1 cellular context compared by ENCODE assay signal in the genomic region with DNA sequence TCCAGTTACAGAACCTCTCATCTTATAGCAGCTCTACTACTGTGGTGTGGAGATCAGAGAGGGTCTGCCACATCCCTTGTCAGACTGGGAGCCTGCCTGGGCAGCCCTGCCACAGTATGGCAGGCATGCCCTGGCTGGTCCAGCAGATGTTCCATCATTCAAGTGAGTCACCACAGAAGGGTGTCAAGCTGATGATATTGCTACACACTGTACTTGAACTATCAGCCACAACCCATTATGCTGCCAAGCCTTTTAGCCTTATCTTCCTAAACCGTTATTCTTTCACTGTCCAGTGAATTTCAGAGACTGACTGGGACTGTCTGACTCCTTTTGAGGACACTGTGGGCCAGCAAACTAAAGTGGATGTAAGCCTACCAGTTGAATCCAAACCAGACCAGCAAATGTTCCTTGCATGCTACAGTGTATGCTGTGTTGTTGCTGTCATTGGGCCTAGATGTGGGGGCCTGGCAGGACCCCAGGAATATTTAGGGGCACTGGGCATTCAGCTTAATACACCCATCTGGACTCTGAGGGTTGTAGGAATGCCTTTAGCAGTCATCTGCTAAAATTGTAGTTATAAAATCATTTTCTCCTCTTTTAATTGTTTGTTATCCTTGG.
TF ChIP-seq lines count a peak whose summit lies in the region.

No MANE protein-coding gene starts in this region.

TF ChIP-seq in SK-N-SH, 30 proteins besides CTCF, POLR2A, EP300 and RAD21 (continued from another document):
- TF ChIP-seq, protein P1, sequence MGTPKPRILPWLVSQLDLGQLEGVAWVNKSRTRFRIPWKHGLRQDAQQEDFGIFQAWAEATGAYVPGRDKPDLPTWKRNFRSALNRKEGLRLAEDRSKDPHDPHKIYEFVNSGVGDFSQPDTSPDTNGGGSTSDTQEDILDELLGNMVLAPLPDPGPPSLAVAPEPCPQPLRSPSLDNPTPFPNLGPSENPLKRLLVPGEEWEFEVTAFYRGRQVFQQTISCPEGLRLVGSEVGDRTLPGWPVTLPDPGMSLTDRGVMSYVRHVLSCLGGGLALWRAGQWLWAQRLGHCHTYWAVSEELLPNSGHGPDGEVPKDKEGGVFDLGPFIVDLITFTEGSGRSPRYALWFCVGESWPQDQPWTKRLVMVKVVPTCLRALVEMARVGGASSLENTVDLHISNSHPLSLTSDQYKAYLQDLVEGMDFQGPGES (IDR thresholded peaks at IDR 0.05; ENCODE audit: low read depth, low read length), result no peak
- TF ChIP-seq RCOR1 (IDR thresholded peaks at IDR 0.05; ENCODE audit: low read length), result no peak
- TF ChIP-seq, protein P2, sequence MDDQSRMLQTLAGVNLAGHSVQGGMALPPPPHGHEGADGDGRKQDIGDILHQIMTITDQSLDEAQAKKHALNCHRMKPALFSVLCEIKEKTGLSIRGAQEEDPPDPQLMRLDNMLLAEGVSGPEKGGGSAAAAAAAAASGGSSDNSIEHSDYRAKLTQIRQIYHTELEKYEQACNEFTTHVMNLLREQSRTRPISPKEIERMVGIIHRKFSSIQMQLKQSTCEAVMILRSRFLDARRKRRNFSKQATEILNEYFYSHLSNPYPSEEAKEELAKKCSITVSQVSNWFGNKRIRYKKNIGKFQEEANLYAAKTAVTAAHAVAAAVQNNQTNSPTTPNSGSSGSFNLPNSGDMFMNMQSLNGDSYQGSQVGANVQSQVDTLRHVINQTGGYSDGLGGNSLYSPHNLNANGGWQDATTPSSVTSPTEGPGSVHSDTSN (IDR thresholded peaks at IDR 0.05), result peak; percentile 86
- no peak for TF ChIP-seq MXI1 (IDR thresholded peaks at IDR 0.05; ENCODE audit: low read depth, low read length)
- no peak for TF ChIP-seq FOXJ3 (CRISPR knock-in tag; IDR thresholded peaks at IDR 0.05)
- TF ChIP-seq MEF2A (IDR thresholded peaks at IDR 0.05; ENCODE audit: borderline replicate concordance, low read depth), result no peak
- TF ChIP-seq ZBTB33 (IDR thresholded peaks at IDR 0.05; ENCODE audit: borderline replicate concordance, low read depth), result no peak
- TF ChIP-seq, protein P3, sequence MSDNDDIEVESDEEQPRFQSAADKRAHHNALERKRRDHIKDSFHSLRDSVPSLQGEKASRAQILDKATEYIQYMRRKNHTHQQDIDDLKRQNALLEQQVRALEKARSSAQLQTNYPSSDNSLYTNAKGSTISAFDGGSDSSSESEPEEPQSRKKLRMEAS (IDR thresholded peaks at IDR 0.05; ENCODE audit: low read depth), result peak; percentile 47
- TF ChIP-seq TAF1 (IDR thresholded peaks at IDR 0.05; ENCODE audit: borderline replicate concordance, low read depth, low read length), result no peak
- no peak for TF ChIP-seq RFX5 (IDR thresholded peaks at IDR 0.05; ENCODE audit: low read length)
- no peak for TF ChIP-seq SIN3A (IDR thresholded peaks at IDR 0.05; ENCODE audit: borderline replicate concordance, low read depth, low read length)
- no peak for TF ChIP-seq NRF1 (IDR thresholded peaks at IDR 0.05; ENCODE audit: low read depth, low read length)
- TF ChIP-seq JUND (IDR thresholded peaks at IDR 0.05), result peak; percentile 41; the same call in 1 of the 2 replicates
- peak; percentile 68 for TF ChIP-seq TCF12 (IDR thresholded peaks at IDR 0.05)
- no peak for TF ChIP-seq POLR2AphosphoS5 (IDR thresholded peaks at IDR 0.05; ENCODE audit: low read depth, low read length)
- no peak for TF ChIP-seq YY1 (IDR thresholded peaks at IDR 0.05; ENCODE audit: low read depth)
- no peak for TF ChIP-seq RXRA (IDR thresholded peaks at IDR 0.05; ENCODE audit: borderline replicate concordance, low read depth)
- no peak for TF ChIP-seq GABPA (IDR thresholded peaks at IDR 0.05; ENCODE audit: low read depth)
- no peak for TF ChIP-seq CHD2 (IDR thresholded peaks at IDR 0.05; ENCODE audit: low read length, partially characterized antibody)
- TF ChIP-seq NFIC (IDR thresholded peaks at IDR 0.05; ENCODE audit: borderline replicate concordance), result peak; percentile 46; the same call in 1 of the 2 replicates
